29 cellular contexts compared by ENCODE assay signal in genomic region chr2:73088703-73089102, GRCh38. TPM values are rescaled to one million over a fixed set of nuclear protein-coding genes. Genes with fewer than 3 reads are reported as not detected.
DNase-seq lines count a peak whose midpoint lies in the region; ATAC-seq, FAIRE-seq and TF ChIP-seq lines count a peak whose summit lies in the region.
"Had no signal": no experiment of that assay in that cellular context is flagged by ENCODE, and none has a peak within 500 bp of the region (broad histone marks: within the 10 kb centered on the region; RNA-seq: fewer than 3 reads in every experiment).

No MANE protein-coding gene starts in this region.

- TF ChIP-seq EP300 in stomach (IDR thresholded peaks at IDR 0.05) (no peak), HepG2 (IDR thresholded peaks at IDR 0.05; ENCODE audit: low read depth in 2 of 2, low read length in 2 of 2) (no peak), HepG2 (CRISPR knock-in tag; IDR thresholded peaks at IDR 0.05; ENCODE audit: borderline replicate concordance) (no peak)

- H3K27ac ChIP-seq in IMR-90 (ENCODE audit: insufficient read depth, low read length) (peak overlapping the region; percentile 88), astrocyte (ENCODE audit: low read depth, low read length) (peak overlapping the region; percentile 97), stomach (peak overlapping the region in 3 of 5 donors; percentile 64 to 74 (median 73)), HepG2 (ENCODE audit: extremely low read length, insufficient read depth, low read length) (no peak overlapping the region)
- H3K27ac ChIP-seq: thyroid gland had no signal

- FAIRE-seq in astrocyte (lab: Jason Lieb, UNC), result no peak
- no peak for FAIRE-seq in HepG2 (lab: Jason Lieb, UNC)
- FAIRE-seq: frontal cortex, K562, small intestine had no signal

- H4K8ac ChIP-seq in IMR-90 (ENCODE audit: low read depth in 2 of 2, low read length in 2 of 2), result peak overlapping the region; percentile 96 to 97; a peak in 3 of 4 replicates

- no peak overlapping the region for H3K4me3 Mint-ChIP-seq in astrocyte (ENCODE audit: unreplicated experiment)
- H3K4me3 Mint-ChIP-seq in mesothelial cell of epicardium, result no peak overlapping the region
- H3K4me3 Mint-ChIP-seq: activated CD4-positive, alpha-beta T cell treated with anti-CD3 and anti-CD28 coated beads, Interleukin-2, amount 10 ng/mL, durations not matched to agents 24 days and 14 days; activated T-helper 1 cell treated with anti-CD3 and anti-CD28 coated beads, Interleukin-12 subunit alpha, Interleukin-12 subunit beta, Interleukin-2, Interleukin-4 antibody, amounts not matched to agents 30 ng/mL and 10 ng/mL and 1 ng/mL, durations not matched to agents 14 hours and 24 hours and 36 hours; CD8-positive, alpha-beta T cell; memory B cell; natural killer cell; stimulated activated naive B cell treated with anti-CD40 and anti-IgM and Interleukin-4, amounts not matched to agents 10 μg/mL and 1 μg/mL and 100 μg/mL, for 72 hours had no signal

- H4K20me1 ChIP-seq in IMR-90 (ENCODE audit: insufficient read depth, low read length) (peaks cover 72% of the 10 kb centered on the region), astrocyte (ENCODE audit: insufficient read depth, low read length) (peaks cover 76% of the 10 kb centered on the region), HepG2 (ENCODE audit: insufficient read depth, low read length) (peaks cover 46% of the 10 kb centered on the region)

- H3K36me3 ChIP-seq in IMR-90 (ENCODE audit: control insufficient read depth, insufficient read depth, low read length), result peaks cover 35% of the 10 kb centered on the region
- peaks cover 5% of the 10 kb centered on the region for H3K36me3 ChIP-seq in astrocyte (ENCODE audit: insufficient read depth, low read length)
- peaks cover 15 to 49% (median 40%) of the 10 kb centered on the region in 4 donors for H3K36me3 ChIP-seq in stomach
- peaks cover 27 to 34% of the 10 kb centered on the region in 2 experiments for H3K36me3 ChIP-seq in HepG2 (replicated peaks in 1 of 2; ENCODE audit: control insufficient read depth in 1 of 2, insufficient read depth in 2 of 2, low read length in 2 of 2)

- no TSS peak for BruUV-seq in IMR-90 (replicated peaks; lab: Mats Ljungman, UMichigan)
- no TSS peak for BruUV-seq in HepG2 (replicated peaks; lab: Mats Ljungman, UMichigan)

- H2AFZ ChIP-seq in IMR-90 (replicated peaks; ENCODE audit: low read length, poor library complexity) (no peak overlapping the region), astrocyte (ENCODE audit: low read depth, low read length) (no peak overlapping the region), HepG2 (ENCODE audit: low read length) (no peak overlapping the region)

- peak overlapping the region; percentile 100 for H3K4ac ChIP-seq in IMR-90 (ENCODE audit: low read depth, low read length)

- peak overlapping the region; percentile 96 for H3K27ac Mint-ChIP-seq in astrocyte (ENCODE audit: unreplicated experiment)
- peak overlapping the region; percentile 97 for H3K27ac Mint-ChIP-seq in mesothelial cell of epicardium
- H3K27ac Mint-ChIP-seq: activated CD4-positive, alpha-beta T cell treated with anti-CD3 and anti-CD28 coated beads, Interleukin-2, amount 10 ng/mL, durations not matched to agents 24 days and 14 days; activated T-helper 1 cell treated with anti-CD3 and anti-CD28 coated beads, Interleukin-12 subunit alpha, Interleukin-12 subunit beta, Interleukin-2, Interleukin-4 antibody, amounts not matched to agents 30 ng/mL and 10 ng/mL and 1 ng/mL, durations not matched to agents 14 hours and 24 hours and 36 hours; CD8-positive, alpha-beta T cell; memory B cell; natural killer cell; stimulated activated naive B cell treated with anti-CD40 and anti-IgM and Interleukin-4, amounts not matched to agents 10 μg/mL and 1 μg/mL and 100 μg/mL, for 72 hours had no signal

- H2AK9ac ChIP-seq in IMR-90 (replicated peaks; ENCODE audit: low read depth, low read length, poor library complexity), result peak overlapping the region; percentile 99

- H3K4me2 ChIP-seq in IMR-90 (ENCODE audit: low read depth, low read length) (peak overlapping the region; percentile 42; the same call in 1 of the 2 replicates), astrocyte (ENCODE audit: low read length) (peak overlapping the region; percentile 78), HepG2 (ENCODE audit: low read depth, low read length) (no peak overlapping the region)

- H2AK5ac ChIP-seq in IMR-90 (ENCODE audit: low read depth, low read length), result peak overlapping the region; percentile 100

- no peak overlapping the region for H3K56ac ChIP-seq in IMR-90 (ENCODE audit: extremely low read depth, insufficient read depth, low read length)

- H3K23ac ChIP-seq in IMR-90 (ENCODE audit: low read depth, low read length), result peak overlapping the region; percentile 86

- H2BK5ac ChIP-seq in IMR-90 (ENCODE audit: low read depth, low read length, poor library complexity, severe bottlenecking), result peak overlapping the region; percentile 95

- peaks cover 39% of the 10 kb centered on the region for H3K9me1 ChIP-seq in IMR-90 (ENCODE audit: insufficient read depth, low read length)

- intact Hi-C loops in IMR-90 (cut with micrococcal nuclease), result loop anchor here (1.0 kb wide), 1 partner anchor 23 kb away; no protein-coding TSS in a partner anchor
- intact Hi-C loops in stomach (cut with DNase I; ENCODE audit: low total_unique reads), result loop anchor here (5.0 to 10.0 kb wide), 2 partner anchors 89 to 94 kb away; no protein-coding TSS in a partner anchor
- intact Hi-C loops in HepG2 (cut with micrococcal nuclease; ENCODE audit: unreplicated experiment), result no loop called here

- TF ChIP-seq CTCF in IMR-90 (conservative IDR thresholded peaks at IDR 0.05; ENCODE audit: low read depth, low read length) (no peak), astrocyte (IDR thresholded peaks at IDR 0.05; ENCODE audit: insufficient read depth, low read depth, low read length) (no peak), mesothelial cell of epicardium (IDR thresholded peaks at IDR 0.05; ENCODE audit: unreplicated experiment) (no peak), stomach (IDR thresholded peaks at IDR 0.05) (no peak), HepG2 (CRISPR knock-in tag; IDR thresholded peaks at IDR 0.05) (no peak)

- H2BK15ac ChIP-seq in IMR-90 (ENCODE audit: low read depth, low read length), result peak overlapping the region; percentile 100

- TF ChIP-seq POLR2A in IMR-90 (IDR thresholded peaks at IDR 0.05; ENCODE audit: low read depth, low read length) (no peak), stomach (IDR thresholded peaks at IDR 0.05) (no peak), HepG2 (IDR thresholded peaks at IDR 0.05; ENCODE audit: insufficient read depth in 1 of 2, low read depth in 2 of 2, low read length in 2 of 2) (no peak)

- H2BK120ac ChIP-seq in IMR-90 (ENCODE audit: low read depth, low read length), result peak overlapping the region; percentile 93

- H3K14ac ChIP-seq in IMR-90 (replicated peaks; ENCODE audit: low read depth, low read length), result peak overlapping the region; percentile 99

- no peak for ATAC-seq in IMR-90 (ENCODE audit: low read depth)
- ATAC-seq in HepG2, result no peak
- ATAC-seq in HG03354 (IDR thresholded peaks at IDR 0.05; ENCODE audit: poor library complexity, severe bottlenecking, unreplicated experiment), result no peak
- ATAC-seq: CD8-positive, alpha-beta T cell; K562; natural killer cell; stimulated activated naive B cell treated with anti-CD40 and anti-IgM and Interleukin-4, amounts not matched to agents 10 μg/mL and 1 μg/mL and 100 μg/mL, for 72 hours had no signal

- peaks cover 34 to 97% of the 10 kb centered on the region in 2 experiments for H3K79me1 ChIP-seq in IMR-90 (ENCODE audit: low read depth in 1 of 2, low read length in 2 of 2)

- no peaks in the 10 kb centered on the region for H3K27me3 ChIP-seq in IMR-90 (ENCODE audit: control insufficient read depth, insufficient read depth, low read length)
- H3K27me3 ChIP-seq in astrocyte (ENCODE audit: insufficient read depth, low read length), result no peaks in the 10 kb centered on the region
- no peaks in the 10 kb centered on the region for H3K27me3 ChIP-seq in stomach
- no peaks in the 10 kb centered on the region for H3K27me3 ChIP-seq in HepG2 (ENCODE audit: control insufficient read depth in 1 of 2, insufficient read depth in 2 of 2, low read length in 2 of 2)
- H3K27me3 ChIP-seq: thyroid gland had no signal

- H3K27me3 Mint-ChIP-seq in astrocyte (ENCODE audit: low read depth, unreplicated experiment) (no peaks in the 10 kb centered on the region), mesothelial cell of epicardium (ENCODE audit: low read depth) (no peaks in the 10 kb centered on the region)
- H3K27me3 Mint-ChIP-seq: activated CD4-positive, alpha-beta T cell treated with anti-CD3 and anti-CD28 coated beads, Interleukin-2, amount 10 ng/mL, durations not matched to agents 24 days and 14 days; stimulated activated naive B cell treated with anti-CD40 and anti-IgM and Interleukin-4, amounts not matched to agents 10 μg/mL and 1 μg/mL and 100 μg/mL, for 72 hours had no signal

- CTCF ChIA-PET in IMR-90 (lab: Yijun Ruan, JAX) (interaction anchor here (0.6 to 1.9 kb wide), 3 partner anchors 22 to 68 kb away, joined by 3 to 5 read pairs (median 3); no protein-coding TSS in a partner anchor), HepG2 (lab: Yijun Ruan, JAX; ENCODE audit: low intra/inter-chr PET ratio, low total read pairs) (interaction anchor here (1.9 kb wide), 2 partner anchors 68 to 75 kb away, joined by 5 to 8 read pairs; no protein-coding TSS in a partner anchor)

- POLR2A ChIA-PET in IMR-90 (lab: Charles Lee; ENCODE audit: unreplicated experiment), result interaction anchor here (0.6 kb wide), 1 partner anchor 61 kb away, joined by 3 read pairs; no protein-coding TSS in a partner anchor
- POLR2A ChIA-PET in HepG2 (lab: Yijun Ruan, JAX), result no interaction called here

- peak overlapping the region; percentile 97; the same call in 1 of the 2 replicates for H2BK20ac ChIP-seq in IMR-90 (ENCODE audit: low read depth, low read length)

- TF ChIP-seq RAD21 in IMR-90 (IDR thresholded peaks at IDR 0.05; ENCODE audit: low read length), result no peak
- no peak for TF ChIP-seq RAD21 in HepG2 (CRISPR knock-in tag; IDR thresholded peaks at IDR 0.05)

- peaks cover 68% of the 10 kb centered on the region for H3K4me1 Mint-ChIP-seq in astrocyte (ENCODE audit: low read depth, unreplicated experiment)
- peaks cover 38% of the 10 kb centered on the region for H3K4me1 Mint-ChIP-seq in mesothelial cell of epicardium

- H3K4me1 ChIP-seq in IMR-90 (ENCODE audit: control insufficient read depth, insufficient read depth, low read length) (peaks cover 44% of the 10 kb centered on the region), astrocyte (ENCODE audit: insufficient read depth, low read length) (peaks cover 52% of the 10 kb centered on the region), stomach (peaks cover 26 to 67% (median 47%) of the 10 kb centered on the region in 4 donors), HepG2 (ENCODE audit: insufficient read depth, low read length) (peaks cover 39% of the 10 kb centered on the region)

- peaks cover 96% of the 10 kb centered on the region for H3K79me2 ChIP-seq in astrocyte (ENCODE audit: insufficient read depth, low read length)
- peaks cover 12% of the 10 kb centered on the region for H3K79me2 ChIP-seq in HepG2 (ENCODE audit: insufficient read depth, low read length)

- peak overlapping the region; percentile 92 for H4K91ac ChIP-seq in IMR-90 (ENCODE audit: insufficient read depth, low read depth, low read length)

- dilution Hi-C loops in IMR-90 (cut with HindIII; ENCODE audit: low sequenced_read_pairs, unreplicated experiment), result no loop called here

- H3K9me3 ChIP-seq in IMR-90 (ENCODE audit: control insufficient read depth, insufficient read depth, low read length) (no peaks in the 10 kb centered on the region), astrocyte (ENCODE audit: insufficient read depth, low read depth, low read length) (no peaks in the 10 kb centered on the region), stomach (no peaks in the 10 kb centered on the region), HepG2 (ENCODE audit: low read length) (no peaks in the 10 kb centered on the region)
- H3K9me3 ChIP-seq: thyroid gland had no signal

- H3K9me3 Mint-ChIP-seq in astrocyte (ENCODE audit: unreplicated experiment) (no peaks in the 10 kb centered on the region), mesothelial cell of epicardium (no peaks in the 10 kb centered on the region)
- H3K9me3 Mint-ChIP-seq: activated CD4-positive, alpha-beta T cell treated with anti-CD3 and anti-CD28 coated beads, Interleukin-2, amount 10 ng/mL, durations not matched to agents 24 days and 14 days; activated T-helper 1 cell treated with anti-CD3 and anti-CD28 coated beads, Interleukin-12 subunit alpha, Interleukin-12 subunit beta, Interleukin-2, Interleukin-4 antibody, amounts not matched to agents 30 ng/mL and 10 ng/mL and 1 ng/mL, durations not matched to agents 14 hours and 24 hours and 36 hours; CD8-positive, alpha-beta T cell; memory B cell; natural killer cell; stimulated activated naive B cell treated with anti-CD40 and anti-IgM and Interleukin-4, amounts not matched to agents 10 μg/mL and 1 μg/mL and 100 μg/mL, for 72 hours had no signal

- H3K36me3 Mint-ChIP-seq in astrocyte (ENCODE audit: low read depth, unreplicated experiment) (peaks cover 12% of the 10 kb centered on the region), mesothelial cell of epicardium (peaks cover 3% of the 10 kb centered on the region)
- H3K36me3 Mint-ChIP-seq: memory B cell; natural killer cell; stimulated activated naive B cell treated with anti-CD40 and anti-IgM and Interleukin-4, amounts not matched to agents 10 μg/mL and 1 μg/mL and 100 μg/mL, for 72 hours had no signal

- H3K4me3 ChIP-seq in IMR-90 (ENCODE audit: insufficient read depth, low read depth, low read length) (no peak overlapping the region), astrocyte (ENCODE audit: insufficient read depth, low read depth, low read length) (peak overlapping the region; percentile 32), stomach (no peak overlapping the region), HepG2 (replicated peaks in 1 of 3; ENCODE audit: insufficient read depth in 1 of 3, low read depth in 2 of 3, low read length in 3 of 3) (no peak overlapping the region)
- H3K4me3 ChIP-seq: K562, thyroid gland had no signal

- DNase-seq in IMR-90 (no peak), astrocyte (ENCODE audit: low read depth) (no peak), mesothelial cell of epicardium (ENCODE audit: low spot score in 2 of 2, unreplicated experiment in 2 of 2) (no peak), stomach (no peak), NCI-H774 (lab: John Stamatoyannopoulos, UW) (no peak), glomerular visceral epithelial cell (ENCODE audit: extremely low spot score) (no peak), HepG2 (ENCODE audit: low spot score) (no peak)
- DNase-seq: activated CD4-positive, alpha-beta T cell treated with anti-CD3 and anti-CD28 coated beads, Interleukin-2, amount 10 ng/mL, durations not matched to agents 24 days and 14 days; activated naive CD4-positive, alpha-beta T cell treated with anti-CD3 and anti-CD28 coated beads, Interleukin-2, amount 50 U/mL, for 16 hours; AML-193; anterior cingulate cortex; CD8-positive, alpha-beta T cell; cerebellar nuclear complex; erythroblast; MM.1S; natural killer cell; NCI-H1436 treated with DMSO at 0.1 percent for 48 hours; NCI-H69; posterior cingulate gyrus; small intestine; stimulated activated CD4-positive, alpha-beta T cell treated with anti-CD3 and anti-CD28 coated beads, Interleukin-2, amount 100 ng/mL, for 48 hours; stimulated activated naive B cell treated with anti-CD40 and anti-IgM and Interleukin-4, amounts not matched to agents 10 μg/mL and 1 μg/mL and 100 μg/mL, for 72 hours; T-helper 1 cell; thyroid gland had no signal

- WGBS in IMR-90 (ENCODE audit: extremely low coverage in 2 of 2, insufficient read length in 1 of 2), 2 experiments, result 98% methylated on average over 10 of the region's 14 CpGs; no CpG with 5 or more reads in 1 of the 2 experiments
- WGBS in stomach, 5 donors, result 93 to 100% (median 95%) methylated on average over 1 to 14 of the region's 14 CpGs
- WGBS in HepG2 (ENCODE audit: low lambda C conversion rate), result 95% methylated on average over 13 of the region's 14 CpGs

- H4K5ac ChIP-seq in IMR-90 (ENCODE audit: low read depth, low read length), result peak overlapping the region; percentile 55

- H3K9ac ChIP-seq in IMR-90 (ENCODE audit: low read depth, low read length), result peak overlapping the region; percentile 57
- H3K9ac ChIP-seq in astrocyte (ENCODE audit: low read length), result peak overlapping the region; percentile 83
- no peak overlapping the region for H3K9ac ChIP-seq in HepG2 (ENCODE audit: insufficient read depth, low read depth, low read length)

- H3K18ac ChIP-seq in IMR-90 (ENCODE audit: low read depth, low read length), result peak overlapping the region; percentile 36

- in situ Hi-C loops in IMR-90 (cut with MboI; ENCODE audit: low sequenced_read_pairs), result loop anchor here (5.0 kb wide), 1 partner anchor 69 kb away; no protein-coding TSS in a partner anchor
- in situ Hi-C loops in HepG2 (cut with HindIII; ENCODE audit: extremely low pct_ligation_motif_present, low pct_unique_long_range_greater_than_20kb), result loop anchor here (5.0 kb wide), 1 partner anchor 69 kb away; no protein-coding TSS in a partner anchor

RNA-seq across cellular contexts. Expression of gene SFXN5, which starts 17.2 kb away (rescaled TPM):
- total RNA-seq in IMR-90 (2012; rRNA removed), result 8.3 and 8.6 TPM in 2 replicates
- 14.3 and 17.0 TPM in 2 replicates for polyA plus RNA-seq in IMR-90 (2012; rRNA removed)
- 7.1 and 7.6 TPM in 2 replicates for polyA plus RNA-seq in IMR-90 (2012; cell fraction: cytosol; rRNA removed)
- 48.0 and 54.3 TPM in 2 replicates for polyA plus RNA-seq in IMR-90 (2012; cell fraction: nucleus; rRNA removed; ENCODE audit: low replicate concordance)
- 14.9 and 15.9 TPM in 2 replicates for total RNA-seq in astrocyte
- total RNA-seq in mesothelial cell of epicardium, result 18.8 to 20.2 TPM (median 18.9 TPM) in 3 replicates
- 100 to 1,000 TPM in 1 of 5 donors, 10 to 100 TPM in 4; 17.0 to 118 (median 38.5) TPM for total RNA-seq in stomach
- polyA plus RNA-seq in stomach, result 1 to 10 TPM; 2.7 to 9.4 (median 5.7) TPM
- total RNA-seq in HepG2 (2016; rRNA removed; fragmentation: Illumina TruSeq; extraction: Trizol), result 22.2 and 34.9 TPM in 2 replicates
- total RNA-seq in HepG2 (2016; cell fraction: cytosol; rRNA removed; fragmentation: Illumina TruSeq; extraction: Trizol; ENCODE audit: low read depth), result 11.0 and 15.1 TPM in 2 replicates
- total RNA-seq in HepG2 (2016; cell fraction: insoluble cytoplasmic fraction; rRNA removed; fragmentation: Illumina TruSeq; extraction: Trizol), result 21.1 and 36.4 TPM in 2 replicates
- 13.2 and 15.3 TPM in 2 replicates for total RNA-seq in HepG2 (2016; cell fraction: membrane; rRNA removed; fragmentation: Illumina TruSeq; extraction: Trizol)
- 42.2 and 47.8 TPM in 2 replicates for total RNA-seq in HepG2 (2016; cell fraction: nucleus; rRNA removed; fragmentation: Illumina TruSeq; extraction: Trizol)
- polyA plus RNA-seq in HepG2 (2011; rRNA removed), result 37.4 and 42.8 TPM in 2 replicates
- polyA plus RNA-seq in HepG2 (2011; cell fraction: cytosol; rRNA removed), result 13.2 and 17.2 TPM in 2 replicates
- polyA plus RNA-seq in HepG2 (2011; cell fraction: nucleus; rRNA removed), result 139 and 168 TPM in 2 replicates
- polyA plus RNA-seq in HepG2 (2012), result 18.2 and 24.8 TPM in 2 replicates
- polyA plus RNA-seq in HepG2 (2016; cell fraction: cytosol; fragmentation: Illumina TruSeq; extraction: Trizol; ENCODE audit: low read depth), result 6.1 and 6.5 TPM in 2 replicates
- 23.9 and 25.9 TPM in 2 replicates for polyA plus RNA-seq in HepG2 (2016; cell fraction: insoluble cytoplasmic fraction; fragmentation: Illumina TruSeq; extraction: Trizol; ENCODE audit: low read depth)
- 8.0 and 9.0 TPM in 2 replicates for polyA plus RNA-seq in HepG2 (2016; cell fraction: membrane; fragmentation: Illumina TruSeq; extraction: Trizol; ENCODE audit: low read depth)
- 68.3 and 69.6 TPM in 2 replicates for polyA plus RNA-seq in HepG2 (2016; cell fraction: nucleus; fragmentation: Illumina TruSeq; extraction: Trizol; ENCODE audit: insufficient read depth, low read depth)
- 36.5 and 73.0 TPM in 2 replicates for polyA minus RNA-seq in HepG2 (2011; rRNA and poly(A)+ RNA removed; ENCODE audit: low replicate concordance)
- 12.6 and 13.0 TPM in 2 replicates for polyA minus RNA-seq in HepG2 (2011; cell fraction: cytosol; rRNA and poly(A)+ RNA removed)
- 49.6 and 54.8 TPM in 2 replicates for polyA minus RNA-seq in HepG2 (2011; cell fraction: nucleus; rRNA and poly(A)+ RNA removed)

RNA-seq across cellular contexts. Expression of gene RAB11FIP5, which starts 24.0 kb away (rescaled TPM):
- total RNA-seq in IMR-90 (2012; rRNA removed) (21.4 and 21.5 TPM in 2 replicates), astrocyte (56.0 and 70.5 TPM in 2 replicates), mesothelial cell of epicardium (23.3 to 25.4 TPM (median 25.1 TPM) in 3 replicates), stomach (10 to 100 TPM in 4 of 5 donors, 1 to 10 TPM in 1; 4.7 to 39.1 (median 19.6) TPM), HepG2 (2016; rRNA removed; fragmentation: Illumina TruSeq; extraction: Trizol) (8.7 and 9.4 TPM in 2 replicates)
- polyA plus RNA-seq in IMR-90 (2012; rRNA removed) (34.5 and 36.0 TPM in 2 replicates), stomach (10 to 100 TPM in 1 of 3 donors, 1 to 10 TPM in 2; 7.0 to 13.1 (median 7.1) TPM), HepG2 (2011; rRNA removed) (21.9 and 22.9 TPM in 2 replicates)
- 28.4 and 35.6 TPM in 2 replicates for polyA plus RNA-seq in IMR-90 (2012; cell fraction: cytosol; rRNA removed)
- 30.1 and 35.6 TPM in 2 replicates for polyA plus RNA-seq in IMR-90 (2012; cell fraction: nucleus; rRNA removed; ENCODE audit: low replicate concordance)
- total RNA-seq in HepG2 (2016; cell fraction: cytosol; rRNA removed; fragmentation: Illumina TruSeq; extraction: Trizol; ENCODE audit: low read depth), result 3.7 and 4.2 TPM in 2 replicates
- total RNA-seq in HepG2 (2016; cell fraction: insoluble cytoplasmic fraction; rRNA removed; fragmentation: Illumina TruSeq; extraction: Trizol), result 8.6 and 9.1 TPM in 2 replicates
- total RNA-seq in HepG2 (2016; cell fraction: membrane; rRNA removed; fragmentation: Illumina TruSeq; extraction: Trizol), result 10.0 and 13.0 TPM in 2 replicates
- total RNA-seq in HepG2 (2016; cell fraction: nucleus; rRNA removed; fragmentation: Illumina TruSeq; extraction: Trizol), result 6.7 and 7.5 TPM in 2 replicates
- 17.5 and 19.5 TPM in 2 replicates for polyA plus RNA-seq in HepG2 (2011; cell fraction: cytosol; rRNA removed)
- 19.6 and 23.6 TPM in 2 replicates for polyA plus RNA-seq in HepG2 (2011; cell fraction: nucleus; rRNA removed)
- 25.5 and 27.1 TPM in 2 replicates for polyA plus RNA-seq in HepG2 (2012)
- polyA plus RNA-seq in HepG2 (2016; cell fraction: cytosol; fragmentation: Illumina TruSeq; extraction: Trizol; ENCODE audit: low read depth), result 2.1 TPM in 2 replicates
- 8.6 and 12.8 TPM in 2 replicates for polyA plus RNA-seq in HepG2 (2016; cell fraction: insoluble cytoplasmic fraction; fragmentation: Illumina TruSeq; extraction: Trizol; ENCODE audit: low read depth)
- 5.8 and 6.9 TPM in 2 replicates for polyA plus RNA-seq in HepG2 (2016; cell fraction: membrane; fragmentation: Illumina TruSeq; extraction: Trizol; ENCODE audit: low read depth)
- polyA plus RNA-seq in HepG2 (2016; cell fraction: nucleus; fragmentation: Illumina TruSeq; extraction: Trizol; ENCODE audit: insufficient read depth, low read depth), result 10.7 and 10.8 TPM in 2 replicates
- 29.9 and 45.2 TPM in 2 replicates for polyA minus RNA-seq in HepG2 (2011; rRNA and poly(A)+ RNA removed; ENCODE audit: low replicate concordance)
- 12.6 and 13.2 TPM in 2 replicates for polyA minus RNA-seq in HepG2 (2011; cell fraction: cytosol; rRNA and poly(A)+ RNA removed)
- 14.7 and 18.7 TPM in 2 replicates for polyA minus RNA-seq in HepG2 (2011; cell fraction: nucleus; rRNA and poly(A)+ RNA removed)
